Comparison of ENCODE assay signal across 8 cellular contexts in genomic region chr6:35146453-35146852, GRCh38. TPM values are rescaled to one million over a fixed set of nuclear protein-coding genes. Genes with fewer than 3 reads are reported as not detected.
A peak's percentile ranks its signal among the peaks of the same experiment; 100 is the strongest.
DNase-seq lines count a peak whose midpoint lies in the region; ATAC-seq and TF ChIP-seq lines count a peak whose summit lies in the region.

No MANE protein-coding gene starts in this region.

- TF ChIP-seq POLR2A in adrenal gland (IDR thresholded peaks at IDR 0.05): no peak

- H3K9me3 ChIP-seq in adrenal gland (replicated peaks in 1 of 3): no peaks in the 10 kb centered on the region
- H3K9me3 ChIP-seq in hepatocyte (ENCODE audit: low read depth): no peaks in the 10 kb centered on the region

- ATAC-seq in Right ventricle myocardium inferior (peak; percentile 86), GM18517 (IDR thresholded peaks at IDR 0.05; ENCODE audit: unreplicated experiment) (no peak)
- peak; percentile 48 for ATAC-seq in stimulated activated naive CD8-positive, alpha-beta T cell treated with anti-CD3 and anti-CD28 coated beads, Interleukin-15, Interleukin-2, amounts not matched to agents 100 U/mL and 50 U/mL, for 24 hours

- no peaks in the 10 kb centered on the region for H3K79me2 ChIP-seq in hepatocyte

- H3K36me3 ChIP-seq in adrenal gland (replicated peaks in 1 of 2): no peaks in the 10 kb centered on the region
- H3K36me3 ChIP-seq in hepatocyte (replicated peaks; ENCODE audit: insufficient read depth, low read depth): no peaks in the 10 kb centered on the region

- TF ChIP-seq CTCF in adrenal gland (IDR thresholded peaks at IDR 0.05) (peak; percentile 35 to 65 (median 54)), hepatocyte (IDR thresholded peaks at IDR 0.05; ENCODE audit: poor library complexity) (peak; percentile 63)

- H3K4me3 ChIP-seq in adrenal gland (no peak overlapping the region), hepatocyte (no peak overlapping the region)

- intact Hi-C loops in Right ventricle myocardium inferior (cut with DNase I) (loop anchor here (1.0 kb wide), 2 partner anchors 57 to 95 kb away; no protein-coding TSS in a partner anchor), cardiac septum (cut with DNase I) (loop anchor here (2.0 to 5.0 kb wide), 3 partner anchors 58 to 94 kb away; no protein-coding TSS in a partner anchor), adrenal gland (cut with DNase I) (loop anchor here (5.0 to 10.0 kb wide), 3 partner anchors 56 to 96 kb away; no protein-coding TSS in a partner anchor)

- DNase-seq in Right ventricle myocardium inferior (ENCODE audit: missing footprints): no peak
- no peak for DNase-seq in cardiac septum (ENCODE audit: low spot score)
- DNase-seq in NCI-H1092 (lab: John Stamatoyannopoulos, UW): peak; percentile 4
- DNase-seq in adrenal gland: peak; percentile 30 to 61 (median 55)
- DNase-seq in hepatocyte (ENCODE audit: low spot score): peak; percentile 76
- peak; percentile 38 for DNase-seq in stimulated activated naive CD8-positive, alpha-beta T cell treated with anti-CD3 and anti-CD28 coated beads, Interleukin-15, Interleukin-2, amounts not matched to agents 100 U/mL and 50 U/mL, for 24 hours
- DNase-seq in NCI-H2107 (lab: John Stamatoyannopoulos, UW): no peak

- H3K4me1 ChIP-seq in adrenal gland (replicated peaks in 1 of 2) (no peaks in the 10 kb centered on the region), hepatocyte (ENCODE audit: insufficient read depth) (peaks cover 25% of the 10 kb centered on the region)

- H3K9me2 ChIP-seq in hepatocyte (replicated peaks; ENCODE audit: insufficient read depth): no peaks in the 10 kb centered on the region

- no peaks in the 10 kb centered on the region for H4K20me1 ChIP-seq in hepatocyte (ENCODE audit: insufficient read depth, poor library complexity, severe bottlenecking)

- H3K27me3 ChIP-seq in adrenal gland (no peaks in the 10 kb centered on the region), hepatocyte (no peaks in the 10 kb centered on the region)

- WGBS in adrenal gland, 4 donors: 57 to 65% (median 63%) methylated on average over 6 of the region's 6 CpGs
- 57% methylated on average over 6 of the region's 6 CpGs for WGBS in hepatocyte (ENCODE audit: low lambda C conversion rate, missing lambda C conversion rate)

- H2AFZ ChIP-seq in hepatocyte: no peak overlapping the region

- H3K27ac ChIP-seq in adrenal gland: no peak overlapping the region
- H3K27ac ChIP-seq in hepatocyte: peak overlapping the region; percentile 70

- no peak overlapping the region for H3K4me2 ChIP-seq in hepatocyte

RNA-seq across cellular contexts. Expression of gene TCP11, which starts 5.3 kb away (rescaled TPM):
- total RNA-seq in Right ventricle myocardium inferior: not detected
- not detected for total RNA-seq in cardiac septum
- total RNA-seq in adrenal gland: under 1 TPM in 3 of 8 donors, not detected in 5; 0.24 to 0.40 (median 0.28) TPM
- polyA plus RNA-seq in adrenal gland: under 1 TPM in 1 of 3 donors, not detected in 2; 0.13 TPM
- total RNA-seq in hepatocyte: not detected in 2 replicates
- not detected in 2 replicates for polyA plus RNA-seq in hepatocyte

Comparison
In these comparisons a context has a peak if more than half of its experiments do, and no peak if none do; other contexts are left out.
1. DNase-seq: peak in NCI-H1092 (single experiment), adrenal gland (7 of 7), hepatocyte (single experiment) and stimulated activated naive CD8-positive, alpha-beta T cell treated with anti-CD3 and anti-CD28 coated beads, Interleukin-15, Interleukin-2, amounts not matched to agents 100 U/mL and 50 U/mL, for 24 hours (single experiment); none in Right ventricle myocardium inferior (single experiment), cardiac septum (single experiment) and NCI-H2107 (single experiment).